8 cellular contexts compared by ENCODE assay signal in the genomic region with DNA sequence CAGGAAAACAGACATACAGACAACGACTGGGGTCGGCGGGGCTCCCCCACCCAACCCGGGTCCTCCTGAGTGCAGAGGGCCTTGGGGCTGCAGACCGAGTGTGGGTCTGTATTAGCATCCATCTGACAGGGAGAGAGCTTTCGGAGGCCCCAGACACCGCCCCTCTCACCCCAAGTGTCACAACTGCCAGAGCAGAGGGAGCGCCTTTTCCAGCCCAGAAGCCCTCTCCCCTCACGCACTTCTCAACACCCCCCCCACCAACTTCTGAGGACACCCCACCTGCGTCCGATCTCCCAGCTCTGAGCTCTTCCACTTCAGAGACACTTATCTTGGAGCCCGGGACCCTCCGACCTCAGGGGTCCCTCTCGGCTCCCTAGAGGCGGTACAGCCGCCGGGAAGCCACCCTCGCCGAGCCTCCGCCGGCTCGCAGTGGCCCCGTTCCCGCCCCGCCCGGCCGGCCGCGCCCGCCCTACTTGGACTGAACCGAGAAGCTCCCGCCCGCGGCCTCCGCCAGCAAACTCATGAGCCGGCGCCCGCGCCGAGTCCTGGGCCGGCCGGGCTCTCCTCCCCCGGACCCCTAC. TPM values are rescaled to one million over a fixed set of nuclear protein-coding genes. Genes with fewer than 3 reads are reported as not detected.
DNase-seq lines count a peak whose midpoint lies in the region; ATAC-seq and FAIRE-seq lines count a peak whose summit lies in the region.

No MANE protein-coding gene starts in this region.

- FAIRE-seq in small intestine (lab: Jason Lieb, UNC): no peak

- intact Hi-C loops in right cardiac atrium (cut with DNase I): loop anchor here in 1 of 4 donors (5.0 kb wide), 1 partner anchor 48 kb away; no protein-coding TSS in a partner anchor

- H3K27ac ChIP-seq in right cardiac atrium (ENCODE audit: low read length) (peak overlapping the region; percentile 73), small intestine (ENCODE audit: low read depth in 1 of 2, low read length in 1 of 2) (peak overlapping the region; percentile 91 to 94)

- H3K4me1 Mint-ChIP-seq in activated naive CD8-positive, alpha-beta T cell treated with anti-CD3 and anti-CD28 coated beads for 36 hours: peaks cover 57% of the 10 kb centered on the region

- peaks cover 18% of the 10 kb centered on the region for H3K4me1 ChIP-seq in right cardiac atrium (ENCODE audit: control insufficient read depth, insufficient read depth, low read length)
- H3K4me1 ChIP-seq in small intestine (ENCODE audit: control insufficient read depth in 2 of 2, insufficient read depth in 1 of 2, low read depth in 1 of 2, low read length in 1 of 2): peaks cover 18 to 24% of the 10 kb centered on the region in 2 donors

- DNase-seq in MG63 (no peak), right cardiac atrium (peak in 2 of 3 donors; percentile 55 to 68), small intestine (no peak), iPS-NIHi7 (ENCODE audit: extremely low spot score) (no peak), dermis blood vessel endothelial cell (no peak), AG20443 (ENCODE audit: low spot score) (no peak)
- peak; percentile 44 for DNase-seq in activated naive CD8-positive, alpha-beta T cell treated with anti-CD3 and anti-CD28 coated beads for 36 hours

- H3K27ac Mint-ChIP-seq in activated naive CD8-positive, alpha-beta T cell treated with anti-CD3 and anti-CD28 coated beads for 36 hours: peak overlapping the region; percentile 81

- H3K36me3 ChIP-seq in MG63: no peaks in the 10 kb centered on the region; the same call in 1 of the 2 replicates
- H3K36me3 ChIP-seq in small intestine (ENCODE audit: control insufficient read depth in 2 of 2, insufficient read depth in 2 of 2, low read length in 2 of 2): no peaks in the 10 kb centered on the region

- H3K4me3 Mint-ChIP-seq in activated naive CD8-positive, alpha-beta T cell treated with anti-CD3 and anti-CD28 coated beads for 36 hours: peak overlapping the region; percentile 90

- H3K27me3 Mint-ChIP-seq in activated naive CD8-positive, alpha-beta T cell treated with anti-CD3 and anti-CD28 coated beads for 36 hours: no peaks in the 10 kb centered on the region

- H3K36me3 Mint-ChIP-seq in activated naive CD8-positive, alpha-beta T cell treated with anti-CD3 and anti-CD28 coated beads for 36 hours: peaks cover 37% of the 10 kb centered on the region

- WGBS in right cardiac atrium: under 1% methylated on average over 43 of the region's 43 CpGs
- WGBS in small intestine, 3 donors: 0 to 1% (median 1%) methylated on average over 29 to 43 of the region's 43 CpGs

- peaks cover 2% of the 10 kb centered on the region for H3K9me3 Mint-ChIP-seq in activated naive CD8-positive, alpha-beta T cell treated with anti-CD3 and anti-CD28 coated beads for 36 hours

- H3K27me3 ChIP-seq in MG63 (no peaks in the 10 kb centered on the region), right cardiac atrium (ENCODE audit: control insufficient read depth, insufficient read depth) (no peaks in the 10 kb centered on the region), small intestine (ENCODE audit: control insufficient read depth in 2 of 2, insufficient read depth in 2 of 2, low read length in 2 of 2) (no peaks in the 10 kb centered on the region)

- H3K9me3 ChIP-seq in MG63: no peaks in the 10 kb centered on the region
- H3K9me3 ChIP-seq in right cardiac atrium (ENCODE audit: control insufficient read depth, low read length): no peaks in the 10 kb centered on the region
- H3K9me3 ChIP-seq in small intestine (ENCODE audit: control insufficient read depth, low read depth): no peaks in the 10 kb centered on the region

- ATAC-seq in GM18907 (IDR thresholded peaks at IDR 0.05; ENCODE audit: unreplicated experiment): peak; percentile 1
- peak; percentile 48 to 53 for ATAC-seq in right cardiac atrium

- H3K4me3 ChIP-seq in MG63 (peak overlapping the region; percentile 62), right cardiac atrium (ENCODE audit: low read length) (peak overlapping the region; percentile 100), small intestine (ENCODE audit: low read depth in 1 of 2, low read length in 2 of 2) (peak overlapping the region; percentile 82 to 92)

RNA-seq across cellular contexts. Expression of a gene that starts 0.4 kb away (rescaled TPM):
- 13.0 and 23.7 TPM in 2 replicates for total RNA-seq in MG63 (2014; rRNA removed; shearing (Covaris generic); ENCODE audit: low replicate concordance)
- total RNA-seq in activated naive CD8-positive, alpha-beta T cell treated with anti-CD3 and anti-CD28 coated beads for 36 hours: 100 to 1,000 TPM; 183 to 190 TPM
- total RNA-seq in right cardiac atrium: 10 to 100 TPM; 18.7 to 26.0 (median 25.6) TPM
- polyA plus RNA-seq in right cardiac atrium: 23.7 TPM
- polyA plus RNA-seq in small intestine: 100 to 1,000 TPM in 1 of 3 donors, 10 to 100 TPM in 2; 62.1 to 114 (median 86.6) TPM
- total RNA-seq in dermis blood vessel endothelial cell: 19.2 and 25.5 TPM in 2 replicates

RNA-seq across cellular contexts. Expression of a gene that starts 15.1 kb away (rescaled TPM):
- 13.4 and 16.5 TPM in 2 replicates for total RNA-seq in MG63 (2014; rRNA removed; shearing (Covaris generic); ENCODE audit: low replicate concordance)
- total RNA-seq in activated naive CD8-positive, alpha-beta T cell treated with anti-CD3 and anti-CD28 coated beads for 36 hours: 10 to 100 TPM; 49.4 to 55.4 TPM
- total RNA-seq in right cardiac atrium: 10 to 100 TPM; 14.4 to 19.3 (median 16.6) TPM
- polyA plus RNA-seq in right cardiac atrium: 10.8 TPM
- 10 to 100 TPM in 1 of 3 donors, 1 to 10 TPM in 2; 5.6 to 27.9 (median 7.3) TPM for polyA plus RNA-seq in small intestine
- total RNA-seq in dermis blood vessel endothelial cell: 31.5 and 39.3 TPM in 2 replicates

RNA-seq across cellular contexts. Expression of a gene that starts 32.0 kb away (rescaled TPM):
- 8.1 and 8.9 TPM in 2 replicates for total RNA-seq in MG63 (2014; rRNA removed; shearing (Covaris generic); ENCODE audit: low replicate concordance)
- 10 to 100 TPM; 35.4 to 35.6 TPM for total RNA-seq in activated naive CD8-positive, alpha-beta T cell treated with anti-CD3 and anti-CD28 coated beads for 36 hours
- total RNA-seq in right cardiac atrium (10 to 100 TPM; 12.4 to 19.5 (median 15.2) TPM), dermis blood vessel endothelial cell (7.3 and 10.2 TPM in 2 replicates)
- polyA plus RNA-seq in right cardiac atrium (13.9 TPM), small intestine (10 to 100 TPM; 18.9 to 26.2 (median 22.1) TPM)

RNA-seq across cellular contexts. Expression of a gene that starts 43.0 kb away (rescaled TPM):
- 99.7 and 106 TPM in 2 replicates for total RNA-seq in MG63 (2014; rRNA removed; shearing (Covaris generic); ENCODE audit: low replicate concordance)
- 100 to 1,000 TPM in 1 of 2 experiments, 10 to 100 TPM in 1; 98.1 to 115 TPM for total RNA-seq in activated naive CD8-positive, alpha-beta T cell treated with anti-CD3 and anti-CD28 coated beads for 36 hours
- 10 to 100 TPM; 38.8 to 55.9 (median 43.4) TPM for total RNA-seq in right cardiac atrium
- 22.9 TPM for polyA plus RNA-seq in right cardiac atrium
- polyA plus RNA-seq in small intestine: 10 to 100 TPM; 14.1 to 30.0 (median 18.8) TPM
- total RNA-seq in dermis blood vessel endothelial cell: 110 and 151 TPM in 2 replicates

Comparison
In these comparisons a context has a peak if more than half of its experiments do, and no peak if none do; other contexts are left out.
1. DNase-seq: peak in activated naive CD8-positive, alpha-beta T cell treated with anti-CD3 and anti-CD28 coated beads for 36 hours (single experiment) and right cardiac atrium (2 of 3); none in MG63 (single experiment), small intestine (single experiment), iPS-NIHi7 (single experiment), dermis blood vessel endothelial cell (single experiment) and AG20443 (single experiment).
2. Peak in every context shown above with its lines, with median percentiles within 50 percentile points of each other: H3K4me3 ChIP-seq.